ENCODE assay signal across 39 cellular contexts in genomic region chr6:110488606-110489005, GRCh38. TPM values are rescaled to one million over a fixed set of nuclear protein-coding genes. Genes with fewer than 3 reads are reported as not detected.
"Had no signal": no experiment of that assay in that cellular context is flagged by ENCODE, and none has a peak within 500 bp of the region (broad histone marks: within the 10 kb centered on the region; RNA-seq: fewer than 3 reads in every experiment).

No MANE protein-coding gene starts in this region.

- H3K4me1 Mint-ChIP-seq: activated CD4-positive, alpha-beta T cell treated with anti-CD3 and anti-CD28 coated beads, Interleukin-2, amount 10 ng/mL, durations not matched to agents 7 days and 5 days; central memory CD8-positive, alpha-beta T cell had no signal

- H3K36me3 Mint-ChIP-seq: activated naive CD4-positive, alpha-beta T cell treated with anti-CD3 and anti-CD28 coated beads, Interleukin-2, amount 50 U/mL, for 72 hours; activated naive CD8-positive, alpha-beta T cell treated with anti-CD3 and anti-CD28 coated beads for 36 hours; brain; WTC11 had no signal

- H3K4me3 ChIP-seq: adrenal gland, ascending aorta, cardiac muscle cell had no signal

- H3K27me3 ChIP-seq: adrenal gland, ascending aorta, cardiac muscle cell had no signal

- ATAC-seq: activated CD4-positive, alpha-beta T cell treated with anti-CD3 and anti-CD28 coated beads for 36 hours; activated CD4-positive, CD25-positive, alpha-beta regulatory T cell treated with anti-CD3 and anti-CD28 coated beads, Interleukin-2, amount 50 U/mL, for 24 hours; activated CD8-positive, alpha-beta T cell treated with anti-CD3 and anti-CD28 coated beads, Interleukin-2, amount 10 ng/mL, durations not matched to agents 7 days and 5 days; activated naive CD4-positive, alpha-beta T cell treated with anti-CD3 and anti-CD28 coated beads, Interleukin-2, amount 50 U/mL, for 72 hours; activated T-cell treated with anti-CD3 and anti-CD28 coated beads, Interleukin-2, amount 50 U/mL, for 72 hours; activated T-helper 17 cell treated with anti-CD3 and anti-CD28 coated beads, Interleukin-2, amount 50 U/mL, for 72 hours; WTC11 had no signal

- DNase-seq: activated CD4-positive, alpha-beta memory T cell treated with anti-CD3 and anti-CD28 coated beads, Interleukin-2, amount 10 ng/mL, durations not matched to agents 7 days and 5 days; activated CD4-positive, alpha-beta T cell treated with anti-CD3 and anti-CD28 coated beads for 1 hour; activated CD4-positive, alpha-beta T cell treated with anti-CD3 and anti-CD28 coated beads for 36 hours; activated CD4-positive, alpha-beta T cell treated with anti-CD3 and anti-CD28 coated beads for 48 hours; activated CD4-positive, alpha-beta T cell treated with anti-CD3 and anti-CD28 coated beads, Interleukin-2, amount 10 ng/mL, durations not matched to agents 7 days and 5 days; activated CD4-positive, alpha-beta T cell treated with anti-CD3 and anti-CD28 coated beads, Interleukin-2, amount 50 U/mL, for 48 hours; activated CD4-positive, CD25-positive, alpha-beta regulatory T cell; activated CD8-positive, alpha-beta memory T cell treated with anti-CD3 and anti-CD28 coated beads for 24 hours; activated CD8-positive, alpha-beta memory T cell treated with anti-CD3 and anti-CD28 coated beads, Interleukin-2, amount 50 U/mL, for 48 hours; activated CD8-positive, alpha-beta T cell treated with anti-CD3 and anti-CD28 coated beads, Interleukin-2, amount 10 ng/mL, durations not matched to agents 7 days and 5 days; activated effector memory CD4-positive, alpha-beta T cell treated with anti-CD3 and anti-CD28 coated beads, Interleukin-2, amount 50 U/mL, for 16 hours; activated gamma-delta T cell treated with Interleukin-2 at 50 U/mL for 16 hours; activated naive CD4-positive, alpha-beta T cell; activated naive CD4-positive, alpha-beta T cell treated with anti-CD3 and anti-CD28 coated beads for 36 hours; activated naive CD4-positive, alpha-beta T cell treated with anti-CD3 and anti-CD28 coated beads, Interleukin-2, amount 50 U/mL, for 16 hours; activated naive CD8-positive, alpha-beta T cell treated with anti-CD3 and anti-CD28 coated beads for 36 hours; activated T-cell treated with anti-CD3 and anti-CD28 coated beads, Interleukin-2, amount 50 U/mL, for 24 hours; activated T-cell treated with anti-CD3 and anti-CD28 coated beads, Interleukin-2, amount 50 U/mL, for 72 hours; amniotic stem cell; anterior cingulate cortex; cerebellar nuclear complex; T-helper 1 cell; T-helper 2 cell; T-helper 9 cell; WERI-Rb-1 had no signal

- H3K4me3 Mint-ChIP-seq: activated CD4-positive, alpha-beta memory T cell treated with anti-CD3 and anti-CD28 coated beads, Interleukin-2, amount 10 ng/mL, durations not matched to agents 7 days and 5 days; activated CD4-positive, alpha-beta T cell treated with anti-CD3 and anti-CD28 coated beads for 36 hours; activated CD4-positive, alpha-beta T cell treated with anti-CD3 and anti-CD28 coated beads, Interleukin-2, amount 10 ng/mL, durations not matched to agents 7 days and 5 days; activated CD8-positive, alpha-beta T cell treated with anti-CD3 and anti-CD28 coated beads, Interleukin-2, amount 10 ng/mL, durations not matched to agents 7 days and 5 days; activated naive CD4-positive, alpha-beta T cell treated with anti-CD3 and anti-CD28 coated beads for 36 hours; activated naive CD8-positive, alpha-beta T cell treated with anti-CD3 and anti-CD28 coated beads for 36 hours; activated T-cell treated with anti-CD3 and anti-CD28 coated beads, Interleukin-2, amount 50 U/mL, for 24 hours; activated T-cell treated with anti-CD3 and anti-CD28 coated beads, Interleukin-2, amount 50 U/mL, for 72 hours; activated T-helper 1 cell treated with anti-CD3 and anti-CD28 coated beads, Interleukin-12 subunit alpha, Interleukin-12 subunit beta, Interleukin-2, Interleukin-4 antibody, amounts not matched to agents 30 ng/mL and 10 ng/mL and 1 ng/mL, durations not matched to agents 14 hours and 24 hours and 36 hours; activated T-helper 17 cell treated with anti-CD3 and anti-CD28 coated beads, Interleukin-2, amount 50 U/mL, for 72 hours; brain; central memory CD8-positive, alpha-beta T cell; T-helper 1 cell treated with Interleukin-12 subunit alpha and Interleukin-12 subunit beta and Interleukin-4 antibody, amounts not matched to agents 30 μg/mL and 1 μg/mL, for 36 hours; T-helper 2 cell treated with Interferon-gamma antibody and Interleukin-4, amounts not matched to agents 5 μg/mL and 100 μg/mL, for 36 hours; WTC11 had no signal

- H3K4me1 ChIP-seq: adrenal gland, ascending aorta had no signal

- H3K27ac ChIP-seq: adrenal gland, ascending aorta, cardiac muscle cell, WERI-Rb-1 had no signal

- H3K36me3 ChIP-seq: adrenal gland, ascending aorta, cardiac muscle cell, WERI-Rb-1 had no signal

- H3K9me3 Mint-ChIP-seq: activated CD4-positive, alpha-beta memory T cell treated with anti-CD3 and anti-CD28 coated beads, Interleukin-2, amount 10 ng/mL, durations not matched to agents 7 days and 5 days; activated naive CD4-positive, alpha-beta T cell treated with anti-CD3 and anti-CD28 coated beads for 36 hours; activated naive CD4-positive, alpha-beta T cell treated with anti-CD3 and anti-CD28 coated beads, Interleukin-2, amount 50 U/mL, for 72 hours; activated naive CD8-positive, alpha-beta T cell treated with anti-CD3 and anti-CD28 coated beads for 36 hours; activated T-cell treated with anti-CD3 and anti-CD28 coated beads, Interleukin-2, amount 50 U/mL, for 24 hours; activated T-cell treated with anti-CD3 and anti-CD28 coated beads, Interleukin-2, amount 50 U/mL, for 72 hours; activated T-helper 1 cell treated with anti-CD3 and anti-CD28 coated beads, Interleukin-12 subunit alpha, Interleukin-12 subunit beta, Interleukin-2, Interleukin-4 antibody, amounts not matched to agents 30 ng/mL and 10 ng/mL and 1 ng/mL, durations not matched to agents 14 hours and 24 hours and 36 hours; activated T-helper 17 cell treated with anti-CD3 and anti-CD28 coated beads, Interleukin-2, amount 50 U/mL, for 72 hours; brain; central memory CD8-positive, alpha-beta T cell; T-helper 1 cell treated with Interleukin-12 subunit alpha and Interleukin-12 subunit beta and Interleukin-4 antibody, amounts not matched to agents 30 μg/mL and 1 μg/mL, for 36 hours; T-helper 2 cell treated with Interferon-gamma antibody and Interleukin-4, amounts not matched to agents 5 μg/mL and 100 μg/mL, for 36 hours; WTC11 had no signal

- H3K9me3 ChIP-seq: adrenal gland, ascending aorta had no signal

- H3K27ac Mint-ChIP-seq: activated CD4-positive, alpha-beta memory T cell treated with anti-CD3 and anti-CD28 coated beads, Interleukin-2, amount 10 ng/mL, durations not matched to agents 7 days and 5 days; activated CD4-positive, alpha-beta T cell treated with anti-CD3 and anti-CD28 coated beads for 36 hours; activated CD4-positive, alpha-beta T cell treated with anti-CD3 and anti-CD28 coated beads, Interleukin-2, amount 10 ng/mL, durations not matched to agents 7 days and 5 days; activated CD8-positive, alpha-beta T cell treated with anti-CD3 and anti-CD28 coated beads, Interleukin-2, amount 10 ng/mL, durations not matched to agents 7 days and 5 days; activated naive CD4-positive, alpha-beta T cell treated with anti-CD3 and anti-CD28 coated beads for 36 hours; activated naive CD4-positive, alpha-beta T cell treated with anti-CD3 and anti-CD28 coated beads, Interleukin-2, amount 50 U/mL, for 72 hours; activated naive CD8-positive, alpha-beta T cell treated with anti-CD3 and anti-CD28 coated beads for 36 hours; activated T-cell treated with anti-CD3 and anti-CD28 coated beads, Interleukin-2, amount 50 U/mL, for 24 hours; activated T-cell treated with anti-CD3 and anti-CD28 coated beads, Interleukin-2, amount 50 U/mL, for 72 hours; activated T-helper 1 cell treated with anti-CD3 and anti-CD28 coated beads, Interleukin-12 subunit alpha, Interleukin-12 subunit beta, Interleukin-2, Interleukin-4 antibody, amounts not matched to agents 30 ng/mL and 10 ng/mL and 1 ng/mL, durations not matched to agents 14 hours and 24 hours and 36 hours; activated T-helper 17 cell treated with anti-CD3 and anti-CD28 coated beads, Interleukin-2, amount 50 U/mL, for 72 hours; brain; T-helper 1 cell treated with Interleukin-12 subunit alpha and Interleukin-12 subunit beta and Interleukin-4 antibody, amounts not matched to agents 30 μg/mL and 1 μg/mL, for 36 hours; T-helper 2 cell treated with Interferon-gamma antibody and Interleukin-4, amounts not matched to agents 5 μg/mL and 100 μg/mL, for 36 hours; WTC11 had no signal

RNA-seq across cellular contexts. Expression of gene SLC22A16, which starts 12.2 kb away (rescaled TPM):
- total RNA-seq: activated CD4-positive, alpha-beta memory T cell treated with anti-CD3 and anti-CD28 coated beads, Interleukin-2, amount 10 ng/mL, durations not matched to agents 7 days and 5 days; activated CD4-positive, alpha-beta T cell treated with anti-CD3 and anti-CD28 coated beads for 36 hours; activated CD4-positive, alpha-beta T cell treated with anti-CD3 and anti-CD28 coated beads, Interleukin-2, amount 10 ng/mL, durations not matched to agents 7 days and 5 days; activated CD8-positive, alpha-beta T cell treated with anti-CD3 and anti-CD28 coated beads, Interleukin-2, amount 10 ng/mL, durations not matched to agents 7 days and 5 days; activated naive CD4-positive, alpha-beta T cell treated with anti-CD3 and anti-CD28 coated beads for 36 hours; activated naive CD4-positive, alpha-beta T cell treated with anti-CD3 and anti-CD28 coated beads, Interleukin-2, amount 50 U/mL, for 72 hours; activated naive CD8-positive, alpha-beta T cell treated with anti-CD3 and anti-CD28 coated beads for 36 hours; activated T-cell treated with anti-CD3 and anti-CD28 coated beads, Interleukin-2, amount 50 U/mL, for 72 hours; activated T-helper 1 cell treated with anti-CD3 and anti-CD28 coated beads, Interleukin-12 subunit alpha, Interleukin-12 subunit beta, Interleukin-2, Interleukin-4 antibody, amounts not matched to agents 30 ng/mL and 10 ng/mL and 1 ng/mL, durations not matched to agents 14 hours and 24 hours and 36 hours; activated T-helper 17 cell treated with anti-CD3 and anti-CD28 coated beads, Interleukin-2, amount 50 U/mL, for 72 hours; ascending aorta; bronchial epithelial cell; cardiac muscle cell; chondrocyte; WTC11 had no signal
- polyA plus RNA-seq: adrenal gland, cardiac muscle cell had no signal
